ENCODE assay signal across 29 cellular contexts in genomic region chr17:15388356-15389046, GRCh38. TPM values are rescaled to one million over a fixed set of nuclear protein-coding genes. Genes with fewer than 3 reads are reported as not detected.
"Had no signal": no experiment of that assay in that cellular context is flagged by ENCODE, and none has a peak within 500 bp of the region (broad histone marks: within the 10 kb centered on the region; RNA-seq: fewer than 3 reads in every experiment).

No MANE protein-coding gene starts in this region.

- H3K36me3 ChIP-seq: heart right ventricle, left lung, lower lobe of right lung, pancreas, sigmoid colon, transverse colon, upper lobe of right lung, uterus had no signal

- DNase-seq: dorsolateral prefrontal cortex; effector CD8-positive, alpha-beta T cell; endodermal cell; foreskin melanocyte; glutamatergic neuron; heart right ventricle; hippocampal formation; left cardiac atrium; left lung; lower lobe of right lung; naive thymus-derived CD8-positive, alpha-beta T cell; occipital lobe; pancreas; retina; sigmoid colon; stimulated activated CD4-positive, alpha-beta T cell treated with anti-CD3 and anti-CD28 coated beads, Interleukin-2, amount 100 ng/mL, for 24 hours; stimulated activated CD4-positive, alpha-beta T cell treated with anti-CD3 and anti-CD28 coated beads, Interleukin-4, amount 100 ng/mL, for 24 hours; stimulated activated naive CD8-positive, alpha-beta T cell treated with anti-CD3 and anti-CD28 coated beads, Interleukin-15, Interleukin-2, amounts not matched to agents 100 U/mL and 50 U/mL, for 24 hours; transverse colon; upper lobe of right lung; uterus had no signal

- H3K27ac ChIP-seq: dorsolateral prefrontal cortex, epithelial cell of prostate, left lung, lower lobe of right lung, pancreas, sigmoid colon, transverse colon, upper lobe of right lung, uterus had no signal

- ATAC-seq: esophagus mucosa; left lung; lower lobe of right lung; naive thymus-derived CD8-positive, alpha-beta T cell; pancreas; stimulated activated memory B cell treated with anti-CD40 and anti-IgM and Interleukin-4, amounts not matched to agents 10 μg/mL and 1 μg/mL and 100 μg/mL, for 72 hours; stimulated activated naive CD8-positive, alpha-beta T cell treated with anti-CD3 and anti-CD28 coated beads, Interleukin-15, Interleukin-2, amounts not matched to agents 100 U/mL and 50 U/mL, for 24 hours; upper lobe of right lung had no signal

- H3K4me1 ChIP-seq: left lung, uterus had no signal

- H3K4me3 ChIP-seq: dorsolateral prefrontal cortex, heart right ventricle, left lung, lower lobe of right lung, pancreas, sigmoid colon, transverse colon, upper lobe of right lung, uterus had no signal

- H3K27me3 ChIP-seq: dorsolateral prefrontal cortex, heart right ventricle, left lung, pancreas, sigmoid colon, transverse colon, upper lobe of right lung, uterus had no signal

- H3K9me3 ChIP-seq: heart right ventricle, left lung, lower lobe of right lung, pancreas, sigmoid colon, transverse colon, upper lobe of right lung, uterus had no signal

RNA-seq across cellular contexts. Expression of gene TEKT3, which starts 47.1 kb away (rescaled TPM):
- total RNA-seq: esophagus mucosa; kidney epithelial cell; mesenteric fat pad; myocyte; naive thymus-derived CD8-positive, alpha-beta T cell; pulmonary artery endothelial cell; skeletal muscle tissue; upper lobe of right lung had no signal
- polyA plus RNA-seq: naive thymus-derived CD8-positive, alpha-beta T cell had no signal
